In genomic region chr3:67227030-67227429, GRCh38 we compare ENCODE assay signal across 24 cellular contexts.
DNase-seq lines count a peak whose midpoint lies in the region; ATAC-seq, FAIRE-seq and TF ChIP-seq lines count a peak whose summit lies in the region.
"Had no signal": no experiment of that assay in that cellular context is flagged by ENCODE, and none has a peak within 500 bp of the region (broad histone marks: within the 10 kb centered on the region; RNA-seq: fewer than 3 reads in every experiment).

No MANE protein-coding gene starts in this region.

- no peak overlapping the region for H3K27ac ChIP-seq in right lobe of liver
- H3K27ac ChIP-seq in small intestine (ENCODE audit: low read depth in 1 of 2, low read length in 1 of 2): no peak overlapping the region
- H3K27ac ChIP-seq: BLaER1 had no signal

- TF ChIP-seq POLR2A in right lobe of liver (IDR thresholded peaks at IDR 0.05): no peak

- ATAC-seq in left lobe of liver (peak; percentile 86), right lobe of liver (peak; percentile 35 to 74 (median 54)), HG03520 (IDR thresholded peaks at IDR 0.05; ENCODE audit: unreplicated experiment) (no peak), GM18858 (IDR thresholded peaks at IDR 0.05; ENCODE audit: unreplicated experiment) (no peak)
- ATAC-seq: GM12878 had no signal

- H3K4me3 ChIP-seq in right lobe of liver (no peak overlapping the region), small intestine (ENCODE audit: low read depth in 1 of 2, low read length in 2 of 2) (no peak overlapping the region)
- H3K4me3 ChIP-seq: BLaER1, GM12878 had no signal

- WGBS in right lobe of liver (ENCODE audit: insufficient coverage, low coverage, low lambda C conversion rate, missing lambda C conversion rate): 21% methylated on average over 1 of the region's 1 CpG
- 5 to 27% (median 18%) methylated on average over 1 of the region's 1 CpG for WGBS in small intestine, 3 donors

- no peak for FAIRE-seq in small intestine (lab: Jason Lieb, UNC)
- FAIRE-seq: A204.1, GM12878, GM12892 had no signal

- H3K27me3 ChIP-seq in right lobe of liver (no peaks in the 10 kb centered on the region), small intestine (ENCODE audit: control insufficient read depth in 2 of 2, insufficient read depth in 2 of 2, low read length in 2 of 2) (no peaks in the 10 kb centered on the region)
- H3K27me3 ChIP-seq: BE2C, BLaER1 had no signal

- intact Hi-C loops in right lobe of liver (cut with DNase I): no loop called here

- TF ChIP-seq CTCF in right lobe of liver (IDR thresholded peaks at IDR 0.05): no peak

- DNase-seq in left lobe of liver (ENCODE audit: low spot score): no peak
- DNase-seq in right lobe of liver: no peak
- DNase-seq in small intestine: peak; percentile 1
- DNase-seq: 8988T; ACHN; BE2C; C1 segment of cervical spinal cord; CD4-positive, alpha-beta memory T cell; CD4-positive, CD25-positive, alpha-beta regulatory T cell; CD8-positive, alpha-beta memory T cell; COR-L47; DMS 273 treated with DMSO at 0.1 percent for 48 hours; DMS153; DMS53; DMS79; DND-41; EL; GDM1 had no signal

- H3K9me3 ChIP-seq in right lobe of liver (no peaks in the 10 kb centered on the region), small intestine (ENCODE audit: control insufficient read depth, low read depth) (no peaks in the 10 kb centered on the region)
- H3K9me3 ChIP-seq: BE2C, BLaER1 had no signal

- no peaks in the 10 kb centered on the region for H3K4me1 ChIP-seq in right lobe of liver
- H3K4me1 ChIP-seq in small intestine (ENCODE audit: control insufficient read depth in 2 of 2, insufficient read depth in 1 of 2, low read depth in 1 of 2, low read length in 1 of 2): no peaks in the 10 kb centered on the region
- H3K4me1 ChIP-seq: BE2C, BLaER1 had no signal

- H3K36me3 ChIP-seq in right lobe of liver (no peaks in the 10 kb centered on the region), small intestine (ENCODE audit: control insufficient read depth in 2 of 2, insufficient read depth in 2 of 2, low read length in 2 of 2) (no peaks in the 10 kb centered on the region)
- H3K36me3 ChIP-seq: BE2C, BLaER1 had no signal

Comparison
In these comparisons a context has a peak if more than half of its experiments do, and no peak if none do; other contexts are left out.
1. ATAC-seq: peak in left lobe of liver (single experiment) and right lobe of liver (4 of 4); none in HG03520 (single experiment) and GM18858 (single experiment).